In the genomic region with DNA sequence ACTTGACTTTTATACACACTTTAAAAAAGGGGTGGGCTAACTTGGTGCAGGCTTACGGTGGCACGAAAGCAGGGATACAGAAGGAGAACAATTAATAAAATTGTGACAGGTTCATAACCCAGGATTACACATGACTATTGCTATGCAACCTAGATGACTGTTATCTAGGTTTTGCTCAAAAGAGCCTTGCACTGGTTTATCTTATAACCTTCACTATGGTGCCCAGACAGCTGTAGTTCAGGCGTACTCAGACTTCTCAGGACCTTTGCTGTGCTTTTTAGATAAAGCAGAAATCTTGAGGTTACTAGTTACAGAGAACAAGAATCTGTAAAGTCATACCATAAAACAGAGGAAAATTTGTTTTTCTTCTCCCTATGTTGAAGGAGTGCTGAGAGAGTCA, we compare ENCODE assay signal across 27 cellular contexts. TPM values are rescaled to one million over a fixed set of nuclear protein-coding genes. Genes with fewer than 3 reads are reported as not detected.
DNase-seq lines count a peak whose midpoint lies in the region; ATAC-seq, FAIRE-seq and TF ChIP-seq lines count a peak whose summit lies in the region.
"Had no signal": no experiment of that assay in that cellular context is flagged by ENCODE, and none has a peak within 500 bp of the region (broad histone marks: within the 10 kb centered on the region; RNA-seq: fewer than 3 reads in every experiment).

No MANE protein-coding gene starts in this region.

- TF ChIP-seq CTCF in K562 (IDR thresholded peaks at IDR 0.05 in 2 of 3, conservative IDR thresholded peaks at IDR 0.05 in 1 of 3; ENCODE audit: insufficient read depth in 2 of 3, low read depth in 1 of 3, low read length in 3 of 3) = no peak
- no peak for TF ChIP-seq CTCF in right lobe of liver (IDR thresholded peaks at IDR 0.05)
- no peak for TF ChIP-seq CTCF in thyroid gland (IDR thresholded peaks at IDR 0.05)

- DNase-seq in K562 (ENCODE audit: extremely low read depth in 1 of 4, low spot score in 3 of 4) (no peak), right lobe of liver (no peak), thyroid gland (no peak), mesenteric fat pad (ENCODE audit: low spot score) (no peak), NCI-H748 (lab: John Stamatoyannopoulos, UW; ENCODE audit: unreplicated experiment) (no peak)
- DNase-seq: activated CD4-positive, alpha-beta T cell treated with anti-CD3 and anti-CD28 coated beads for 4 hours; activated naive CD8-positive, alpha-beta T cell treated with anti-CD3 and anti-CD28 coated beads for 36 hours; DMS79 treated with DMSO at 0.1 percent for 48 hours; effector memory CD8-positive, alpha-beta T cell; esophagus squamous epithelium; GM23248; midbrain; NCI-H1105; NCI-H2081; SIG-M5; sigmoid colon had no signal

- no peak for ATAC-seq in K562
- no peak for ATAC-seq in right lobe of liver
- no peak for ATAC-seq in GM19328 (IDR thresholded peaks at IDR 0.05; ENCODE audit: unreplicated experiment)
- ATAC-seq: effector memory CD8-positive, alpha-beta T cell; GM12878; natural killer cell treated with Interleukin-12 subunit alpha and Interleukin-12 subunit beta and Interleukin-15 and Interleukin-18, amount 100 ng/mL, for 72 hours had no signal

- no peaks in the 10 kb centered on the region for H3K79me2 ChIP-seq in K562 (ENCODE audit: control insufficient read depth, insufficient read depth, low read length)
- H3K79me2 ChIP-seq: parathyroid adenoma had no signal

- H3K27me3 ChIP-seq in HUES48 (ENCODE audit: control insufficient read depth, insufficient read depth, low read length) (no peaks in the 10 kb centered on the region), K562 (ENCODE audit: control insufficient read depth in 2 of 2, insufficient read depth in 2 of 2, low read length in 2 of 2) (no peaks in the 10 kb centered on the region), right lobe of liver (no peaks in the 10 kb centered on the region), thyroid gland (no peaks in the 10 kb centered on the region)
- H3K27me3 ChIP-seq: esophagus squamous epithelium, sigmoid colon, vagina had no signal

- no peak overlapping the region for H3K4me3 ChIP-seq in HUES48 (ENCODE audit: low read depth, low read length)
- H3K4me3 ChIP-seq in K562 = no peak overlapping the region
- H3K4me3 ChIP-seq in right lobe of liver = no peak overlapping the region
- no peak overlapping the region for H3K4me3 ChIP-seq in thyroid gland (replicated peaks in 1 of 3)
- H3K4me3 ChIP-seq: GM12878, GM23248, sigmoid colon had no signal

- H3K9ac ChIP-seq in HUES48 (ENCODE audit: low read depth, low read length) (no peak overlapping the region), K562 (ENCODE audit: insufficient read depth in 1 of 2, low read depth in 2 of 2, low read length in 2 of 2) (no peak overlapping the region)
- H3K9ac ChIP-seq: GM23248, parathyroid adenoma had no signal

- no peaks in the 10 kb centered on the region for H3K9me3 ChIP-seq in HUES48 (ENCODE audit: control insufficient read depth, insufficient read depth, low read length)
- no peaks in the 10 kb centered on the region; the same call in 1 of the 2 replicates for H3K9me3 ChIP-seq in K562 (replicated peaks; ENCODE audit: control insufficient read depth, insufficient read depth, low read depth, low read length)
- no peaks in the 10 kb centered on the region for H3K9me3 ChIP-seq in right lobe of liver
- no peaks in the 10 kb centered on the region for H3K9me3 ChIP-seq in thyroid gland
- H3K9me3 ChIP-seq: esophagus squamous epithelium, sigmoid colon, vagina had no signal

- H3K27ac ChIP-seq in HUES48 (ENCODE audit: low read depth, low read length) (peak overlapping the region; percentile 97), K562 (ENCODE audit: extremely low read depth, low read depth, low read length) (no peak overlapping the region), right lobe of liver (peak overlapping the region in 2 of 3 donors; percentile 65 to 88), thyroid gland (peak overlapping the region in 2 of 3 donors; percentile 33 to 83)
- H3K27ac ChIP-seq: GM23248, parathyroid adenoma, vagina had no signal

- in situ Hi-C loops in K562 (cut with MboI) = no loop called here

- intact Hi-C loops in K562 (cut with micrococcal nuclease) = no loop called here
- intact Hi-C loops in right lobe of liver (cut with DNase I) = no loop called here
- intact Hi-C loops in thyroid gland (cut with DNase I) = no loop called here

- H3K36me3 ChIP-seq in HUES48 (ENCODE audit: control insufficient read depth, insufficient read depth, low read length) (no peaks in the 10 kb centered on the region), K562 (ENCODE audit: control insufficient read depth, insufficient read depth, low read length) (no peaks in the 10 kb centered on the region), right lobe of liver (no peaks in the 10 kb centered on the region), thyroid gland (no peaks in the 10 kb centered on the region)
- H3K36me3 ChIP-seq: esophagus squamous epithelium, sigmoid colon, vagina had no signal

- no peak overlapping the region for H2AFZ ChIP-seq in K562 (ENCODE audit: low read depth, low read length)
- H2AFZ ChIP-seq: GM23248, parathyroid adenoma had no signal

- no peak overlapping the region for H3K4me2 ChIP-seq in K562 (ENCODE audit: insufficient read depth, low read length)

- WGBS in K562 (ENCODE audit: insufficient coverage, low coverage, missing lambda C conversion rate) = 0% methylated on average over 3 of the region's 3 CpGs
- 77% methylated on average over 3 of the region's 3 CpGs for WGBS in right lobe of liver (ENCODE audit: insufficient coverage, low coverage, low lambda C conversion rate, missing lambda C conversion rate)
- 82 to 89% methylated on average over 3 of the region's 3 CpGs for WGBS in thyroid gland, 2 donors

- POLR2A ChIA-PET in K562 (lab: Yijun Ruan, JAX) = no interaction called here

- no TSS peak for BruUV-seq in K562 (replicated peaks; lab: Mats Ljungman, UMichigan)

- CTCF ChIA-PET in K562 (lab: Yijun Ruan, JAX; ENCODE audit: low intra/inter-chr PET ratio) = no interaction called here

- FAIRE-seq in K562 (lab: Jason Lieb, UNC) = no peak
- FAIRE-seq: GM12878, GM19239, TTC549 had no signal

- TF ChIP-seq POLR2A in K562 (conservative IDR thresholded peaks at IDR 0.05) (no peak), right lobe of liver (IDR thresholded peaks at IDR 0.05) (no peak), thyroid gland (IDR thresholded peaks at IDR 0.05) (no peak)

- no peaks in the 10 kb centered on the region for H4K20me1 ChIP-seq in K562 (replicated peaks; ENCODE audit: control insufficient read depth, insufficient read depth, low read length)

- no peak for TF ChIP-seq EP300 in K562 (IDR thresholded peaks at IDR 0.05; ENCODE audit: low read length)

- no peak for TF ChIP-seq RAD21 in K562 (CRISPR knock-in tag; conservative IDR thresholded peaks at IDR 0.05 in 1 of 2, IDR thresholded peaks at IDR 0.05 in 1 of 2)

- H3K9me1 ChIP-seq in K562 (ENCODE audit: control insufficient read depth, insufficient read depth, low read length) = no peaks in the 10 kb centered on the region

- H3K4me1 ChIP-seq in HUES48 (ENCODE audit: control insufficient read depth, insufficient read depth, low read length) = peaks cover 35% of the 10 kb centered on the region
- H3K4me1 ChIP-seq in K562 (replicated peaks in 1 of 2; ENCODE audit: control insufficient read depth in 2 of 2, insufficient read depth in 2 of 2, low read length in 2 of 2) = no peaks in the 10 kb centered on the region; a peak in 1 of 5 replicates
- H3K4me1 ChIP-seq in right lobe of liver = peaks cover 0 to 31% (median 5%) of the 10 kb centered on the region in 4 donors
- peaks cover 19 to 22% of the 10 kb centered on the region in 2 donors for H3K4me1 ChIP-seq in thyroid gland
- H3K4me1 ChIP-seq: parathyroid adenoma had no signal

TF ChIP-seq in K562, 482 proteins besides CTCF, POLR2A, EP300 and RAD21 (continues in another document):
- TF ChIP-seq TAL1 (IDR thresholded peaks at IDR 0.05) = peak; percentile 23; the same call in 1 of the 2 replicates
- TF ChIP-seq, protein P1, sequence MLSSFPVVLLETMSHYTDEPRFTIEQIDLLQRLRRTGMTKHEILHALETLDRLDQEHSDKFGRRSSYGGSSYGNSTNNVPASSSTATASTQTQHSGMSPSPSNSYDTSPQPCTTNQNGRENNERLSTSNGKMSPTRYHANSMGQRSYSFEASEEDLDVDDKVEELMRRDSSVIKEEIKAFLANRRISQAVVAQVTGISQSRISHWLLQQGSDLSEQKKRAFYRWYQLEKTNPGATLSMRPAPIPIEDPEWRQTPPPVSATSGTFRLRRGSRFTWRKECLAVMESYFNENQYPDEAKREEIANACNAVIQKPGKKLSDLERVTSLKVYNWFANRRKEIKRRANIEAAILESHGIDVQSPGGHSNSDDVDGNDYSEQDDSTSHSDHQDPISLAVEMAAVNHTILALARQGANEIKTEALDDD (IDR thresholded peaks at IDR 0.05) = 0 out of 2 replicates have a peak, but pooled peaks have one; percentile 43
- no peak for TF ChIP-seq ZNF785 (CRISPR knock-in tag; IDR thresholded peaks at IDR 0.05)
- TF ChIP-seq ZNF239 (CRISPR knock-in tag; IDR thresholded peaks at IDR 0.05) = peak; percentile 69
- TF ChIP-seq RCOR1 (IDR thresholded peaks at IDR 0.05; ENCODE audit: borderline replicate concordance in 1 of 2, low read depth in 2 of 2, low read length in 2 of 2) = peak in 1 of 2 experiments; percentile 8; a peak in 1 of 4 replicates
- TF ChIP-seq TCF3 (CRISPR knock-in tag; IDR thresholded peaks at IDR 0.05) = peak; percentile 32; the same call in 1 of the 2 replicates
- TF ChIP-seq CHD4 (IDR thresholded peaks at IDR 0.05; ENCODE audit: insufficient read depth, insufficient replicate concordance, low read depth, low read length, poor library complexity, severe bottlenecking) = no peak
- TF ChIP-seq CBFA2T2 (conservative IDR thresholded peaks at IDR 0.05) = peak; percentile 41

RNA-seq across cellular contexts. Expression of gene UGT2A3, which starts 44.4 kb away (rescaled TPM):
- total RNA-seq in K562 (2011; cell fraction: chromatin; rRNA removed; ENCODE audit: low replicate concordance) = not detected in 2 replicates
- total RNA-seq in K562 (2011; cell fraction: nucleolus; rRNA removed) = not detected in 2 replicates
- not detected in 2 replicates for total RNA-seq in K562 (2011; cell fraction: nucleoplasm; rRNA removed)
- total RNA-seq in K562 (2014; rRNA removed) (not detected in 2 replicates), K562 (2014; rRNA removed; fragmentation: Illumina TruSeq; extraction: Trizol) (not detected in 2 replicates), K562 (2015; rRNA removed; fragmentation: Illumina TruSeq; extraction: Trizol) (not detected in 2 replicates), K562 (2021) (0.11 TPM in 1 of 2 replicates, not detected in the other), right lobe of liver (10 to 100 TPM; 17.5 to 45.2 (median 30.9) TPM), thyroid gland (not detected), mesenteric fat pad (0.26 TPM)
- polyA plus RNA-seq in K562 (2011; rRNA removed) (not detected in 2 replicates), K562 (2014; fragmentation: Illumina TruSeq; extraction: Trizol) (not detected in 2 replicates), K562 (2014; fragmentation: Nextera tagmentation; extraction: Ambion mirVana) (not detected), K562 (2014; rRNA removed) (not detected in 2 replicates)
- polyA plus RNA-seq in K562 (2011; cell fraction: cytosol; rRNA removed) = not detected in 2 replicates
- not detected in 2 replicates for polyA plus RNA-seq in K562 (2011; cell fraction: nucleus; rRNA removed)
- not detected in 2 replicates for polyA plus RNA-seq in K562 (2012)
- polyA minus RNA-seq in K562 (2011; rRNA and poly(A)+ RNA removed) = not detected in 2 replicates
- not detected in 2 replicates for polyA minus RNA-seq in K562 (2011; cell fraction: cytosol; rRNA and poly(A)+ RNA removed)
- polyA minus RNA-seq in K562 (2011; cell fraction: nucleus; rRNA and poly(A)+ RNA removed) = not detected in 2 replicates
- total RNA-seq: activated naive CD8-positive, alpha-beta T cell treated with anti-CD3 and anti-CD28 coated beads for 36 hours; esophagus squamous epithelium; GM23248; HT1080; natural killer cell treated with Interleukin-12 subunit alpha and Interleukin-12 subunit beta and Interleukin-15 and Interleukin-18, amount 100 ng/mL, for 72 hours; NCI-H460; sigmoid colon; subcutaneous adipose tissue; vagina had no signal
- polyA plus RNA-seq: GM23248 had no signal

Comparison
In these comparisons a context has a peak if more than half of its experiments do, and no peak if none do; other contexts are left out.
1. RNA of gene UGT2A3, which starts 44.4 kb away (total RNA-seq): 17.5 to 45.2 TPM in right lobe of liver; 0.26 TPM in mesenteric fat pad (single experiment), 0.11 TPM in K562 and not detected in thyroid gland; every median in the first group is over 10 times any median in the second.